ENCODE assay signal across 8 cellular contexts in genomic region chr7:98106647-98107312, GRCh38. TPM values are rescaled to one million over a fixed set of nuclear protein-coding genes. Genes with fewer than 3 reads are reported as not detected.
A peak's percentile ranks its signal among the peaks of the same experiment; 100 is the strongest.
DNase-seq lines count a peak whose midpoint lies in the region; FAIRE-seq and TF ChIP-seq lines count a peak whose summit lies in the region.

LMTK2 (plus strand) TSS chr7:98106862; CDS start chr7:98107178, 316 bp downstream.

- peak within 1 kb of the TSS; percentile 99 for H3K27ac Mint-ChIP-seq in neural crest cell (ENCODE audit: unreplicated experiment)

- peaks cover 2% of the 10 kb centered on the region; the same call in 1 of the 2 replicates for H3K9me3 ChIP-seq in Loucy (ENCODE audit: insufficient read depth, low read depth, low read length)
- H3K9me3 ChIP-seq in stomach smooth muscle (ENCODE audit: control insufficient read depth in 2 of 2, low read length in 2 of 2): no peaks in the 10 kb centered on the region

- TF ChIP-seq CTCF in Loucy (conservative IDR thresholded peaks at IDR 0.05; ENCODE audit: low read length): peak; percentile 88
- TF ChIP-seq CTCF in neural crest cell (conservative IDR thresholded peaks at IDR 0.05): peak; percentile 97

- DNase-seq in G401 (ENCODE audit: low spot score) (peak; percentile 93), H54 (ENCODE audit: insufficient read length, low spot score) (peak; percentile 79), SHP77 treated with DMSO at 0.1 percent for 48 hours (lab: John Stamatoyannopoulos, UW) (peak; percentile 39), fibroblast of the conjunctiva (ENCODE audit: low read depth) (peak; percentile 80), neural crest cell (ENCODE audit: low read depth, low spot score) (peak; percentile 99)
- peak; percentile 98 for DNase-seq in activated effector memory CD4-positive, alpha-beta T cell treated with anti-CD3 and anti-CD28 coated beads, Interleukin-2, amount 50 U/mL, for 16 hours

- H3K27me3 Mint-ChIP-seq in neural crest cell (ENCODE audit: low read depth): no peaks in the 10 kb centered on the region

- peaks cover 2% of the 10 kb centered on the region for H3K36me3 Mint-ChIP-seq in neural crest cell (ENCODE audit: low read depth)

- peak; percentile 98 for TF ChIP-seq POLR2A in H54 (IDR thresholded peaks at IDR 0.05; ENCODE audit: low read depth, low read length)

- H3K9me3 Mint-ChIP-seq in neural crest cell: peaks cover 2% of the 10 kb centered on the region

- H3F3A ChIP-seq in Loucy (ENCODE audit: low read depth): no peaks in the 10 kb centered on the region

- H3K4me3 Mint-ChIP-seq in neural crest cell: peak within 1 kb of the TSS; percentile 96

- peak within 1 kb of the TSS; percentile 94 for H3K4me3 ChIP-seq in Loucy (ENCODE audit: low read length, poor library complexity, severe bottlenecking)
- peak within 1 kb of the TSS; percentile 71 to 85 for H3K4me3 ChIP-seq in stomach smooth muscle (ENCODE audit: low read length in 2 of 2)

- H3K4me1 ChIP-seq in Loucy (ENCODE audit: insufficient read depth, low read length, poor library complexity, severe bottlenecking) (peaks cover 29% of the 10 kb centered on the region), stomach smooth muscle (ENCODE audit: control insufficient read depth, insufficient read depth, low read length) (no peaks in the 10 kb centered on the region)

- H3K27ac ChIP-seq in stomach smooth muscle (ENCODE audit: low read length): peak within 1 kb of the TSS; percentile 60

- peaks cover 43% of the 10 kb centered on the region for H4K20me1 ChIP-seq in Loucy (ENCODE audit: insufficient read depth, low read length, poor library complexity, severe bottlenecking)

- H3K4me2 ChIP-seq in Loucy (ENCODE audit: low read depth, low read length, poor library complexity, severe bottlenecking): peak within 1 kb of the TSS; percentile 81

- no peaks in the 10 kb centered on the region for H3K9me2 ChIP-seq in Loucy (replicated peaks; ENCODE audit: low read depth, low read length)

- H2AFZ ChIP-seq in Loucy (ENCODE audit: low read length): peak within 1 kb of the TSS; percentile 98

- peaks cover 37% of the 10 kb centered on the region for H3K4me1 Mint-ChIP-seq in neural crest cell

- H3K79me2 ChIP-seq in Loucy (ENCODE audit: insufficient read depth, low read length): peaks cover 45% of the 10 kb centered on the region

- in situ Hi-C loops in G401 (cut with HindIII; ENCODE audit: low sequenced_read_pairs): no loop called here

- no peaks in the 10 kb centered on the region for H3K36me3 ChIP-seq in Loucy (ENCODE audit: insufficient read depth, low read length)
- H3K36me3 ChIP-seq in stomach smooth muscle (ENCODE audit: control insufficient read depth in 2 of 2, insufficient read depth in 2 of 2, low read length in 2 of 2): no peaks in the 10 kb centered on the region

- H3K9ac ChIP-seq in Loucy (ENCODE audit: low read depth, low read length, poor library complexity, severe bottlenecking): peak within 1 kb of the TSS; percentile 75
- H3K9ac ChIP-seq in stomach smooth muscle (ENCODE audit: low read length in 2 of 2): peak within 1 kb of the TSS; percentile 61 to 74

- FAIRE-seq in H54 (lab: Jason Lieb, UNC): no peak

- H3K27me3 ChIP-seq in Loucy (ENCODE audit: insufficient read depth, low read length, poor library complexity, severe bottlenecking) (no peaks in the 10 kb centered on the region), stomach smooth muscle (ENCODE audit: control insufficient read depth in 1 of 2, insufficient read depth in 2 of 2, low read length in 2 of 2) (no peaks in the 10 kb centered on the region)

RNA-seq across cellular contexts. Expression of gene LMTK2, which starts in this region (rescaled TPM):
- 5.8 and 9.4 TPM in 2 replicates for total RNA-seq in G401 (2014; rRNA removed; shearing (Covaris generic))
- 18.8 and 19.2 TPM in 2 replicates for total RNA-seq in neural crest cell

Comparison
In these comparisons a context has a peak if more than half of its experiments do, and no peak if none do; other contexts are left out.
1. Peak in every context shown above with its lines: DNase-seq, H3K4me3 ChIP-seq and H3K27ac ChIP-seq.
2. DNase-seq: peak in every context shown above with its lines; median percentile 99 in neural crest cell; 98 in activated effector memory CD4-positive, alpha-beta T cell treated with anti-CD3 and anti-CD28 coated beads, Interleukin-2, amount 50 U/mL, for 16 hours; 93 in G401; 80 in fibroblast of the conjunctiva; 79 in H54; 39 in SHP77 treated with DMSO at 0.1 percent for 48 hours.